Comparison of ENCODE assay signal across 26 cellular contexts in the genomic region with DNA sequence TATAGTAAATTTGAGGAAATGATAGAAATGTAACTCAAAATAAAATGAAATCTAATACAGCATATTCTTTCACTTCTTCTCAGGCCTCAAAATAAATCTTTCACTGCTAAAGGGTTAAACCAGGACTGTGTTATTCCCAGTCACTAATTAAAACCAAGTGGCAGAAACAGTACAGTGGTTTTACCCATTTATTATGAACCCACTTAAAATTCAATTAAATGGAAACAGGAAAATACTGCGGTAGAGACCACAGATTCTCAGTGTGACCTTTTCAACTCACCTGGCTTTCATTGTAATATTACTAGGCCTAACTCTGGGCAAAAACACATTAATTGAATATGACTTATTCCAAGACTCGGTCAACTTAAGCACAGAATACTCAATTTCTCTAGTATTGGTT.
"Had no signal": no experiment of that assay in that cellular context is flagged by ENCODE, and none has a peak within 500 bp of the region (broad histone marks: within the 10 kb centered on the region; RNA-seq: fewer than 3 reads in every experiment).

No MANE protein-coding gene starts in this region.

- H3K27ac ChIP-seq: HL-60, KMS-11, SJCRH30 had no signal

- DNase-seq: MV-4-11; NCI-H1048; NCI-H1105; NCI-H1417; NCI-H146; NCI-H1694 treated with DMSO at 0.1 percent for 48 hours; NCI-H2029; NCI-H2081 treated with DMSO at 0.1 percent for 48 hours; NCI-H2171; NCI-H226; NCI-H510A; NCI-H524 treated with DMSO at 0.1 percent for 48 hours; NCI-H69; NCI-H774; NK-92 treated with Interleukin-12 subunit alpha and Interleukin-12 subunit beta, amount 100 ng/mL, for 24 hours; PC-3; SHP77 treated with DMSO at 0.1 percent for 48 hours; SJCRH30; SW 1271; T-cell had no signal

- H3K27me3 Mint-ChIP-seq: IgD-negative memory B cell, T-cell had no signal

- ATAC-seq: K562, Panc1, PC-3, Right ventricle myocardium inferior, T-cell had no signal

- H3K36me3 Mint-ChIP-seq: IgD-negative memory B cell, T-cell had no signal

- H3K4me3 ChIP-seq: K562, SJCRH30 had no signal

- H3K27ac Mint-ChIP-seq: IgD-negative memory B cell, T-cell had no signal

- H3K4me1 ChIP-seq: SJCRH30 had no signal

- H3K4me3 Mint-ChIP-seq: IgD-negative memory B cell, T-cell had no signal

- H3K4me2 ChIP-seq: KMS-11 had no signal

- H3K27me3 ChIP-seq: SJCRH30 had no signal

- H3K9me3 Mint-ChIP-seq: IgD-negative memory B cell, T-cell had no signal

- H3K4me1 Mint-ChIP-seq: IgD-negative memory B cell, T-cell had no signal

- H3K36me3 ChIP-seq: SJCRH30 had no signal

- H3K9me3 ChIP-seq: SJCRH30 had no signal

- H3K9ac ChIP-seq: KMS-11 had no signal
